ENCODE assay signal across 16 cellular contexts in genomic region chr1:26327956-26328362, GRCh38. TPM values are rescaled to one million over a fixed set of nuclear protein-coding genes. Genes with fewer than 3 reads are reported as not detected.
DNase-seq lines count a peak whose midpoint lies in the region; ATAC-seq, FAIRE-seq and TF ChIP-seq lines count a peak whose summit lies in the region.
"Had no signal": no experiment of that assay in that cellular context is flagged by ENCODE, and none has a peak within 500 bp of the region (broad histone marks: within the 10 kb centered on the region; RNA-seq: fewer than 3 reads in every experiment).

No MANE protein-coding gene starts in this region.

- no peaks in the 10 kb centered on the region for H3K79me2 ChIP-seq in GM12878 (ENCODE audit: control insufficient read depth, insufficient read depth, low read length)

- H4K20me1 ChIP-seq in GM12878 (ENCODE audit: control insufficient read depth, insufficient read depth) = no peaks in the 10 kb centered on the region

- in situ Hi-C loops in GM12878 (cut with MboI) = no loop called here

- 73% methylated on average over 8 of the region's 8 CpGs for WGBS in GM12878 (ENCODE audit: insufficient coverage, insufficient replicate concordance, low lambda C conversion rate, missing lambda C conversion rate)

- no peak for TF ChIP-seq EP300 in GM12878 (IDR thresholded peaks at IDR 0.05; ENCODE audit: borderline replicate concordance in 1 of 2, control insufficient read depth in 1 of 2, low read depth in 2 of 2, low read length in 2 of 2)

- H3K4me3 ChIP-seq in HEK293 (ENCODE audit: low read depth, low read length) (no peak overlapping the region), GM12878 (no peak overlapping the region), mucosa of descending colon (no peak overlapping the region)
- H3K4me3 ChIP-seq: ascending aorta, heart left ventricle, pancreas had no signal

- CTCF ChIA-PET in HEK293 (lab: Yijun Ruan, JAX) (interaction anchor here (0.6 to 2.4 kb wide), 7 partner anchors 11 to 292 kb away, joined by 3 to 14 read pairs (median 5); partner anchors contain the start of gene CD52), GM12878 (lab: Yijun Ruan, JAX) (interaction anchor here (0.8 to 7.3 kb wide), 6 partner anchors 19 to 158 kb away, joined by 3 to 47 read pairs (median 4); partner anchors contain the start of gene ZNF593), GM10248 (lab: Yijun Ruan, JAX) (interaction anchor here (1.1 to 1.5 kb wide), 4 partner anchors 13 to 158 kb away, joined by 3 to 7 read pairs (median 3); partner anchors contain the start of gene ZNF593)

- BruUV-seq in GM12878 (replicated peaks; lab: Mats Ljungman, UMichigan) = no TSS peak

- POLR2A ChIA-PET in HEK293 (lab: Yijun Ruan, JAX) (no interaction called here), GM12878 (lab: Charles Lee) (no interaction called here), GM10248 (lab: Yijun Ruan, JAX) (no interaction called here)

- ATAC-seq in GM12878 (peak; percentile 49), mucosa of descending colon (no peak)
- ATAC-seq: heart left ventricle, pancreas had no signal

- H3K9ac ChIP-seq in GM12878 (ENCODE audit: control insufficient read depth, insufficient read depth, low read length) = no peak overlapping the region
- H3K9ac ChIP-seq: KMS-11 had no signal

- intact Hi-C loops in GM12878 (cut with micrococcal nuclease; ENCODE audit: unreplicated experiment) = no loop called here
- intact Hi-C loops in mucosa of descending colon (cut with DNase I, micrococcal nuclease) = no loop called here

- TF ChIP-seq CTCF in HEK293 (tag by site-specific recombination; IDR thresholded peaks at IDR 0.05) (peak; percentile 50), GM12878 (IDR thresholded peaks at IDR 0.05 in 2 of 3, conservative IDR thresholded peaks at IDR 0.05 in 1 of 3; ENCODE audit: control insufficient read depth in 2 of 3, extremely low read depth in 1 of 3, insufficient read depth in 1 of 3, low read depth in 3 of 3, low read length in 3 of 3) (no peak), mucosa of descending colon (IDR thresholded peaks at IDR 0.05) (no peak), GM10248 (IDR thresholded peaks at IDR 0.05; ENCODE audit: control extremely low read depth, extremely low read depth, low read depth, missing control alignments) (no peak)

- H3K36me3 ChIP-seq in HEK293 (ENCODE audit: control insufficient read depth in 2 of 2, insufficient read depth in 1 of 2, low read length in 2 of 2) = peaks cover 0 to 22% of the 10 kb centered on the region in 2 experiments; a peak in 2 of 3 replicates
- no peaks in the 10 kb centered on the region for H3K36me3 ChIP-seq in GM12878 (ENCODE audit: control insufficient read depth in 2 of 2, insufficient read depth in 2 of 2, low read length in 1 of 2)
- no peaks in the 10 kb centered on the region for H3K36me3 ChIP-seq in mucosa of descending colon (ENCODE audit: low read depth)
- H3K36me3 ChIP-seq: ascending aorta, heart left ventricle, pancreas had no signal

- SMC1A ChIA-PET in GM12878 (lab: Charles Lee; ENCODE audit: uncharacterized antibody, unreplicated experiment) = interaction anchor here (1.0 to 14.9 kb wide), 2 partner anchors 40 to 53 kb away, joined by 3 to 474 read pairs; no protein-coding TSS in a partner anchor

- RAD21 ChIA-PET in GM12878 (lab: Charles Lee; ENCODE audit: unreplicated experiment) = interaction anchor here (1.5 to 1.6 kb wide), 2 partner anchors 40 to 43 kb away, joined by 5 to 7 read pairs; no protein-coding TSS in a partner anchor

- no peaks in the 10 kb centered on the region for H3K4me1 ChIP-seq in HEK293 (ENCODE audit: control insufficient read depth, insufficient read depth, low read length)
- no peaks in the 10 kb centered on the region for H3K4me1 ChIP-seq in GM12878 (ENCODE audit: control insufficient read depth, insufficient read depth, low read length)
- H3K4me1 ChIP-seq in mucosa of descending colon (ENCODE audit: low read depth) = no peaks in the 10 kb centered on the region
- H3K4me1 ChIP-seq: ascending aorta, heart left ventricle, pancreas had no signal

- TF ChIP-seq POLR2A in GM12878 (IDR thresholded peaks at IDR 0.05; ENCODE audit: low read depth, low read length) = no peak

- no peak for FAIRE-seq in GM12878 (lab: Jason Lieb, UNC)
- FAIRE-seq: pancreas had no signal

- no peak overlapping the region; the same call in 1 of the 2 replicates for H3K27ac ChIP-seq in HEK293 (ENCODE audit: extremely low read depth, low read depth, low read length)
- no peak overlapping the region for H3K27ac ChIP-seq in GM12878 (ENCODE audit: control insufficient read depth, insufficient read depth)
- H3K27ac ChIP-seq: ascending aorta, heart left ventricle, HL-60, KMS-11, pancreas had no signal

- no peak overlapping the region for H2AFZ ChIP-seq in GM12878 (ENCODE audit: control insufficient read depth, low read depth, low read length)

- DNase-seq in COLO668 (lab: John Stamatoyannopoulos, UW; ENCODE audit: unreplicated experiment) (peak; percentile 91), NCI-H510A (lab: John Stamatoyannopoulos, UW) (peak; percentile 93), GM12878 (ENCODE audit: low read depth, low spot score) (no peak), anterior cingulate cortex (lab: John Stamatoyannopoulos, UW) (no peak), mucosa of descending colon (no peak), amniotic stem cell (lab: John Stamatoyannopoulos, UW) (no peak), GM10248 (ENCODE audit: extremely low spot score) (no peak)
- DNase-seq: HCEC 1CT, heart left ventricle, NCI-H2227 treated with DMSO at 0.1 percent for 48 hours, pancreas had no signal

- H3K9me3 ChIP-seq in HEK293 (ENCODE audit: control insufficient read depth, insufficient read depth, low read depth, low read length) = no peaks in the 10 kb centered on the region
- no peaks in the 10 kb centered on the region for H3K9me3 ChIP-seq in GM12878 (replicated peaks; ENCODE audit: control insufficient read depth, insufficient read depth, low read length)
- no peaks in the 10 kb centered on the region for H3K9me3 ChIP-seq in mucosa of descending colon
- H3K9me3 ChIP-seq: ascending aorta, heart left ventricle, pancreas had no signal

- H3K27me3 ChIP-seq in GM12878 (replicated peaks in 1 of 2; ENCODE audit: control insufficient read depth in 2 of 2, insufficient read depth in 2 of 2, low read length in 1 of 2) = no peaks in the 10 kb centered on the region; a peak in 1 of 4 replicates
- H3K27me3 ChIP-seq: ascending aorta, pancreas had no signal

- no peak for TF ChIP-seq RAD21 in GM12878 (IDR thresholded peaks at IDR 0.05; ENCODE audit: insufficient read depth, low read depth, low read length)

- H3K4me2 ChIP-seq in GM12878 (ENCODE audit: control insufficient read depth, insufficient read depth) = no peak overlapping the region
- H3K4me2 ChIP-seq: KMS-11 had no signal

RNA-seq across cellular contexts. Expression of gene CD52, which starts 10.2 kb away (rescaled TPM):
- 30.6 and 34.5 TPM in 2 replicates for total RNA-seq in GM12878 (2013; cell fraction: nucleolus; rRNA removed)
- total RNA-seq in GM12878 (2014; rRNA removed) (237 and 262 TPM in 2 replicates), GM12878 (2014; rRNA removed; fragmentation: Illumina TruSeq; extraction: Trizol) (637 and 673 TPM in 2 replicates), GM12878 (2021) (291 and 301 TPM in 2 replicates), mucosa of descending colon (10 to 100 TPM in 2 of 3 donors, 1 to 10 TPM in 1; 6.9 to 17.8 (median 13.1) TPM)
- 736 TPM for polyA plus RNA-seq in GM12878 (2011; ENCODE audit: low read depth)
- polyA plus RNA-seq in GM12878 (2011; rRNA removed) (453 and 508 TPM in 2 replicates), GM12878 (2014; fragmentation: Illumina TruSeq; extraction: Trizol) (882 and 1,118 TPM in 2 replicates), GM12878 (2014; fragmentation: Nextera tagmentation; extraction: Ambion mirVana) (1,000 to 10,000 TPM; 2,664 to 2,736 TPM), GM12878 (2014; rRNA removed) (488 and 610 TPM in 2 replicates), GM12878 (2016; fragmentation: Nextera tagmentation; extraction: Ambion mirVana) (100 to 1,000 TPM; 382 to 390 TPM)
- 356 and 918 TPM in 2 replicates for polyA plus RNA-seq in GM12878 (2011; cell fraction: cytosol; rRNA removed)
- polyA plus RNA-seq in GM12878 (2011; cell fraction: nucleus; rRNA removed) = 146 and 442 TPM in 2 replicates
- polyA plus RNA-seq in GM12878 (2012) = 451 and 734 TPM in 2 replicates
- polyA minus RNA-seq in GM12878 (2011; rRNA and poly(A)+ RNA removed) = 113 and 183 TPM in 2 replicates
- 30.9 and 34.6 TPM in 2 replicates for polyA minus RNA-seq in GM12878 (2011; cell fraction: cytosol; rRNA and poly(A)+ RNA removed)
- polyA minus RNA-seq in GM12878 (2011; cell fraction: nucleus; rRNA and poly(A)+ RNA removed) = 33.2 and 36.3 TPM in 2 replicates
- total RNA-seq: ascending aorta had no signal
- polyA plus RNA-seq: AG04450 had no signal

RNA-seq across cellular contexts. Expression of gene UBXN11, which starts 21.5 kb away (rescaled TPM):
- 18.9 and 19.6 TPM in 2 replicates for total RNA-seq in GM12878 (2013; cell fraction: nucleolus; rRNA removed)
- 8.1 and 8.5 TPM in 2 replicates for total RNA-seq in GM12878 (2014; rRNA removed)
- total RNA-seq in GM12878 (2014; rRNA removed; fragmentation: Illumina TruSeq; extraction: Trizol) = 5.7 and 6.2 TPM in 2 replicates
- total RNA-seq in GM12878 (2021) = 16.8 and 19.3 TPM in 2 replicates
- 5.8 TPM for polyA plus RNA-seq in GM12878 (2011; ENCODE audit: low read depth)
- polyA plus RNA-seq in GM12878 (2011; rRNA removed) = 7.6 and 10.8 TPM in 2 replicates
- polyA plus RNA-seq in GM12878 (2011; cell fraction: cytosol; rRNA removed) = 13.3 and 16.3 TPM in 2 replicates
- polyA plus RNA-seq in GM12878 (2011; cell fraction: nucleus; rRNA removed) = 80.9 and 89.2 TPM in 2 replicates
- 10.6 and 12.1 TPM in 2 replicates for polyA plus RNA-seq in GM12878 (2012)
- polyA plus RNA-seq in GM12878 (2014; fragmentation: Illumina TruSeq; extraction: Trizol) = 3.5 and 8.1 TPM in 2 replicates
- polyA plus RNA-seq in GM12878 (2014; fragmentation: Nextera tagmentation; extraction: Ambion mirVana) = 1 to 10 TPM in 1 of 2 experiments, under 1 TPM in 1; 0.32 to 1.2 TPM
- 24.3 and 26.5 TPM in 2 replicates for polyA plus RNA-seq in GM12878 (2014; rRNA removed)
- polyA plus RNA-seq in GM12878 (2016; fragmentation: Nextera tagmentation; extraction: Ambion mirVana) = 10 to 100 TPM; 27.7 to 34.4 TPM
- polyA minus RNA-seq in GM12878 (2011; rRNA and poly(A)+ RNA removed) = 7.2 and 7.5 TPM in 2 replicates
- 3.2 and 3.9 TPM in 2 replicates for polyA minus RNA-seq in GM12878 (2011; cell fraction: cytosol; rRNA and poly(A)+ RNA removed)
- 11.2 and 14.9 TPM in 2 replicates for polyA minus RNA-seq in GM12878 (2011; cell fraction: nucleus; rRNA and poly(A)+ RNA removed)
- 10 to 100 TPM; 12.9 to 17.9 (median 16.4) TPM for total RNA-seq in mucosa of descending colon

RNA-seq across cellular contexts. Expression of gene CRYBG2, which starts 26.0 kb away (rescaled TPM):
- total RNA-seq in GM12878 (2013; cell fraction: nucleolus; rRNA removed) = 0.21 TPM in 1 of 2 replicates, not detected in the other
- 0.06 TPM in 1 of 2 replicates, not detected in the other for total RNA-seq in GM12878 (2014; rRNA removed)
- not detected in 2 replicates for total RNA-seq in GM12878 (2014; rRNA removed; fragmentation: Illumina TruSeq; extraction: Trizol)
- 0.03 TPM in 1 of 2 replicates, not detected in the other for total RNA-seq in GM12878 (2021)
- polyA plus RNA-seq in GM12878 (2011; ENCODE audit: low read depth) = not detected
- polyA plus RNA-seq in GM12878 (2011; rRNA removed) = 0.16 and 0.30 TPM in 2 replicates
- 0.21 and 0.62 TPM in 2 replicates for polyA plus RNA-seq in GM12878 (2011; cell fraction: cytosol; rRNA removed)
- polyA plus RNA-seq in GM12878 (2011; cell fraction: nucleus; rRNA removed) = 0.20 and 0.48 TPM in 2 replicates
- polyA plus RNA-seq in GM12878 (2012) = 0.09 TPM in 1 of 2 replicates, not detected in the other
- polyA plus RNA-seq in GM12878 (2014; fragmentation: Illumina TruSeq; extraction: Trizol) = not detected in 2 replicates
- not detected for polyA plus RNA-seq in GM12878 (2014; fragmentation: Nextera tagmentation; extraction: Ambion mirVana)
- 0.04 and 0.25 TPM in 2 replicates for polyA plus RNA-seq in GM12878 (2014; rRNA removed)
- 1 to 10 TPM in 1 of 2 experiments, under 1 TPM in 1; 0.50 to 1.2 TPM for polyA plus RNA-seq in GM12878 (2016; fragmentation: Nextera tagmentation; extraction: Ambion mirVana)
- polyA minus RNA-seq in GM12878 (2011; rRNA and poly(A)+ RNA removed) = not detected in 2 replicates
- not detected in 2 replicates for polyA minus RNA-seq in GM12878 (2011; cell fraction: cytosol; rRNA and poly(A)+ RNA removed)
- not detected in 2 replicates for polyA minus RNA-seq in GM12878 (2011; cell fraction: nucleus; rRNA and poly(A)+ RNA removed)
- total RNA-seq in mucosa of descending colon = 10 to 100 TPM; 19.4 to 27.7 (median 19.6) TPM
- total RNA-seq: ascending aorta had no signal
- polyA plus RNA-seq: AG04450, heart left ventricle had no signal

RNA-seq across cellular contexts. Expression of gene ZNF683, which starts 44.6 kb away (rescaled TPM):
- not detected in 2 replicates for total RNA-seq in GM12878 (2013; cell fraction: nucleolus; rRNA removed)
- total RNA-seq in GM12878 (2014; rRNA removed) (not detected in 2 replicates), GM12878 (2014; rRNA removed; fragmentation: Illumina TruSeq; extraction: Trizol) (not detected in 2 replicates), GM12878 (2021) (not detected in 2 replicates), mucosa of descending colon (1 to 10 TPM in 1 of 3 donors, under 1 TPM in 1, not detected in 1; 0.19 to 1.0 TPM)
- not detected for polyA plus RNA-seq in GM12878 (2011; ENCODE audit: low read depth)
- polyA plus RNA-seq in GM12878 (2011; rRNA removed) (not detected in 2 replicates), GM12878 (2014; fragmentation: Illumina TruSeq; extraction: Trizol) (not detected in 2 replicates), GM12878 (2014; fragmentation: Nextera tagmentation; extraction: Ambion mirVana) (not detected), GM12878 (2014; rRNA removed) (not detected in 2 replicates), GM12878 (2016; fragmentation: Nextera tagmentation; extraction: Ambion mirVana) (not detected)
- not detected in 2 replicates for polyA plus RNA-seq in GM12878 (2011; cell fraction: cytosol; rRNA removed)
- not detected in 2 replicates for polyA plus RNA-seq in GM12878 (2011; cell fraction: nucleus; rRNA removed)
- polyA plus RNA-seq in GM12878 (2012) = not detected in 2 replicates
- not detected in 2 replicates for polyA minus RNA-seq in GM12878 (2011; rRNA and poly(A)+ RNA removed)
- not detected in 2 replicates for polyA minus RNA-seq in GM12878 (2011; cell fraction: cytosol; rRNA and poly(A)+ RNA removed)
- not detected in 2 replicates for polyA minus RNA-seq in GM12878 (2011; cell fraction: nucleus; rRNA and poly(A)+ RNA removed)
- total RNA-seq: ascending aorta had no signal
- polyA plus RNA-seq: AG04450 had no signal

RNA-seq across cellular contexts. Expression of gene SH3BGRL3, which starts 48.1 kb away (rescaled TPM):
- total RNA-seq in GM12878 (2013; cell fraction: nucleolus; rRNA removed) = 9.0 and 9.9 TPM in 2 replicates
- total RNA-seq in GM12878 (2014; rRNA removed) = 42.6 and 52.9 TPM in 2 replicates
- 45.9 and 46.9 TPM in 2 replicates for total RNA-seq in GM12878 (2014; rRNA removed; fragmentation: Illumina TruSeq; extraction: Trizol)
- 111 and 116 TPM in 2 replicates for total RNA-seq in GM12878 (2021)
- polyA plus RNA-seq in GM12878 (2011; ENCODE audit: low read depth) = 29.9 TPM
- 26.3 and 39.7 TPM in 2 replicates for polyA plus RNA-seq in GM12878 (2011; rRNA removed)
- 57.0 and 59.2 TPM in 2 replicates for polyA plus RNA-seq in GM12878 (2011; cell fraction: cytosol; rRNA removed)
- 25.2 and 28.2 TPM in 2 replicates for polyA plus RNA-seq in GM12878 (2011; cell fraction: nucleus; rRNA removed)
- 86.2 and 109 TPM in 2 replicates for polyA plus RNA-seq in GM12878 (2012)
- 95.2 and 135 TPM in 2 replicates for polyA plus RNA-seq in GM12878 (2014; fragmentation: Illumina TruSeq; extraction: Trizol)
- polyA plus RNA-seq in GM12878 (2014; fragmentation: Nextera tagmentation; extraction: Ambion mirVana) = 100 to 1,000 TPM; 121 to 129 TPM
- polyA plus RNA-seq in GM12878 (2014; rRNA removed) = 42.3 and 57.1 TPM in 2 replicates
- 100 to 1,000 TPM; 344 to 390 TPM for polyA plus RNA-seq in GM12878 (2016; fragmentation: Nextera tagmentation; extraction: Ambion mirVana)
- polyA minus RNA-seq in GM12878 (2011; rRNA and poly(A)+ RNA removed) = 52.7 and 67.7 TPM in 2 replicates
- 38.8 and 41.6 TPM in 2 replicates for polyA minus RNA-seq in GM12878 (2011; cell fraction: cytosol; rRNA and poly(A)+ RNA removed)
- 19.5 and 27.3 TPM in 2 replicates for polyA minus RNA-seq in GM12878 (2011; cell fraction: nucleus; rRNA and poly(A)+ RNA removed)
- total RNA-seq in mucosa of descending colon = 100 to 1,000 TPM; 156 to 422 (median 385) TPM

Comparison
In these comparisons a context has a peak if more than half of its experiments do, and no peak if none do; other contexts are left out.
1. DNase-seq: peak in COLO668 (single experiment) and NCI-H510A (single experiment); none in GM12878 (single experiment), anterior cingulate cortex (0 of 58), mucosa of descending colon (0 of 3), amniotic stem cell (single experiment) and GM10248 (single experiment).
2. RNA of gene CRYBG2, which starts 26.0 kb away (total RNA-seq): 19.4 to 27.7 TPM in mucosa of descending colon; 0.03 to 0.21 TPM in GM12878; every median in the first group is over 10 times any median in the second.